ENCODE assay signal across 8 cellular contexts in genomic region chrX:124388562-124388961, GRCh38. TPM values are rescaled to one million over a fixed set of nuclear protein-coding genes. Genes with fewer than 3 reads are reported as not detected.
A peak's percentile ranks its signal among the peaks of the same experiment; 100 is the strongest.
DNase-seq lines count a peak whose midpoint lies in the region; FAIRE-seq and TF ChIP-seq lines count a peak whose summit lies in the region.

No MANE protein-coding gene starts in this region.

- no peak for DNase-seq in BJ (ENCODE audit: low read depth)
- DNase-seq in GM19239 (ENCODE audit: insufficient read length, low spot score), result peak; percentile 3
- DNase-seq in HPDE6-E6E7 (ENCODE audit: extremely low spot score), result peak; percentile 25
- peak; percentile 18 for DNase-seq in NT2/D1 (ENCODE audit: low read depth, low spot score)
- DNase-seq in activated CD8-positive, alpha-beta memory T cell treated with anti-CD3 and anti-CD28 coated beads, Interleukin-2, amount 50 U/mL, for 4 hours, result peak; percentile 59
- peak; percentile 64 to 79 for DNase-seq in erythroblast (lab: John Stamatoyannopoulos, UW)
- DNase-seq in nephron progenitor cell, result peak; percentile 66
- DNase-seq in tibial artery, result peak in 1 of 2 donors; percentile 17

- peak; percentile 60 for TF ChIP-seq CTCF in BJ (IDR thresholded peaks at IDR 0.05; ENCODE audit: insufficient read depth, low read depth, low read length)
- TF ChIP-seq CTCF in nephron progenitor cell (IDR thresholded peaks at IDR 0.05), result peak; percentile 89
- peak; percentile 36 to 55 for TF ChIP-seq CTCF in tibial artery (IDR thresholded peaks at IDR 0.05)

- no peak for TF ChIP-seq POLR2A in erythroblast (IDR thresholded peaks at IDR 0.05; ENCODE audit: low read length)

- no peak overlapping the region for H3K27ac Mint-ChIP-seq in nephron progenitor cell

- no peak overlapping the region for H3K9ac ChIP-seq in NT2/D1 (ENCODE audit: insufficient read length, low read depth)

- H3K36me3 Mint-ChIP-seq in nephron progenitor cell (ENCODE audit: low read depth), result peaks cover 4% of the 10 kb centered on the region

- CTCF ChIA-PET in BJ (lab: Yijun Ruan, JAX), result no interaction called here

- peak; percentile 99 for FAIRE-seq in GM19239 (lab: Jason Lieb, UNC)

- no peak overlapping the region for H3K4me3 Mint-ChIP-seq in nephron progenitor cell

- H3K27me3 ChIP-seq in BJ (ENCODE audit: control insufficient read depth, insufficient read depth, low read length), result no peaks in the 10 kb centered on the region
- H3K27me3 ChIP-seq in NT2/D1 (ENCODE audit: insufficient read depth, insufficient read length), result no peaks in the 10 kb centered on the region
- H3K27me3 ChIP-seq in tibial artery, result no peaks in the 10 kb centered on the region

- H3K27me3 Mint-ChIP-seq in nephron progenitor cell (ENCODE audit: low read depth, poor library complexity), result no peaks in the 10 kb centered on the region

- H3K4me1 ChIP-seq in NT2/D1 (ENCODE audit: insufficient read depth, insufficient read length) (no peaks in the 10 kb centered on the region), tibial artery (no peaks in the 10 kb centered on the region)

- no peak overlapping the region for H3K27ac ChIP-seq in tibial artery

- H3K4me1 Mint-ChIP-seq in nephron progenitor cell, result peaks cover 9% of the 10 kb centered on the region

- H3K9me3 ChIP-seq in NT2/D1 (ENCODE audit: insufficient read depth, low read length) (no peaks in the 10 kb centered on the region), tibial artery (no peaks in the 10 kb centered on the region)

- H3K4me3 ChIP-seq in BJ (ENCODE audit: low read depth, low read length), result no peak overlapping the region
- H3K4me3 ChIP-seq in NT2/D1 (ENCODE audit: insufficient read length, low read depth), result no peak overlapping the region
- no peak overlapping the region for H3K4me3 ChIP-seq in tibial artery

- H3K9me3 Mint-ChIP-seq in nephron progenitor cell, result no peaks in the 10 kb centered on the region

- intact Hi-C loops in tibial artery (cut with DNase I; ENCODE audit: low total_unique reads), result no loop called here

- POLR2A ChIA-PET in BJ (lab: Charles Lee), result no interaction called here

- H3K36me3 ChIP-seq in BJ (ENCODE audit: control insufficient read depth, insufficient read depth, low read length) (no peaks in the 10 kb centered on the region), NT2/D1 (ENCODE audit: insufficient read depth, insufficient read length, low read length) (no peaks in the 10 kb centered on the region), tibial artery (no peaks in the 10 kb centered on the region)

RNA-seq across cellular contexts. Expression of gene SH2D1A, which starts 42.2 kb away (rescaled TPM):
- polyA plus RNA-seq in BJ (2011; rRNA removed), result not detected in 2 replicates
- polyA minus RNA-seq in BJ (2011; rRNA and poly(A)+ RNA removed), result not detected in 2 replicates

RNA-seq across cellular contexts. Expression of gene TEX13D, which starts 56.1 kb away (rescaled TPM):
- not detected in 2 replicates for polyA plus RNA-seq in BJ (2011; rRNA removed)
- polyA minus RNA-seq in BJ (2011; rRNA and poly(A)+ RNA removed), result not detected in 2 replicates
